8 cellular contexts compared by ENCODE assay signal in genomic region chr16:46830417-46830901, GRCh38.
DNase-seq lines count a peak whose midpoint lies in the region; ATAC-seq and TF ChIP-seq lines count a peak whose summit lies in the region.

No MANE protein-coding gene starts in this region.

- H3K36me3 Mint-ChIP-seq in nephron (ENCODE audit: low read depth), result no peaks in the 10 kb centered on the region

- H3K36me3 ChIP-seq in HUES48 (ENCODE audit: control insufficient read depth, insufficient read depth, low read length) (no peaks in the 10 kb centered on the region), tibial artery (no peaks in the 10 kb centered on the region)

- H3K27me3 ChIP-seq in HUES48 (ENCODE audit: control insufficient read depth, insufficient read depth, low read length) (no peaks in the 10 kb centered on the region), tibial artery (no peaks in the 10 kb centered on the region)

- H3K4me1 ChIP-seq in HUES48 (ENCODE audit: control insufficient read depth, insufficient read depth, low read length), result peaks cover 26% of the 10 kb centered on the region
- peaks cover 0 to 14% (median 5%) of the 10 kb centered on the region in 4 donors for H3K4me1 ChIP-seq in tibial artery

- H3K9me3 ChIP-seq in HUES48 (ENCODE audit: control insufficient read depth, insufficient read depth, low read length) (no peaks in the 10 kb centered on the region), tibial artery (no peaks in the 10 kb centered on the region)

- H3K27ac ChIP-seq in C4-2B (peak overlapping the region; percentile 90), HUES48 (ENCODE audit: low read depth, low read length) (peak overlapping the region; percentile 96), tibial artery (peak overlapping the region; percentile 86 to 87)

- peak overlapping the region; percentile 95 to 99 (median 99) for H3K27ac Mint-ChIP-seq in nephron

- H3K4me3 Mint-ChIP-seq in nephron, result peak overlapping the region; percentile 91 to 99 (median 98)

- no peaks in the 10 kb centered on the region for H3K9me3 Mint-ChIP-seq in nephron

- ATAC-seq in GM19463 (IDR thresholded peaks at IDR 0.05; ENCODE audit: unreplicated experiment), result peak; percentile 15

- peaks cover 22% of the 10 kb centered on the region for H3K4me1 Mint-ChIP-seq in nephron

- DNase-seq in activated CD4-positive, alpha-beta T cell treated with anti-CD3 and anti-CD28 coated beads, Interleukin-2, amount 50 U/mL, for 48 hours, result peak; percentile 28 to 30
- DNase-seq in epithelial cell of esophagus (ENCODE audit: low read depth), result peak; percentile 14
- no peak for DNase-seq in tibial artery
- no peak for DNase-seq in SIG-M5 treated with dmso at 0.1 percent for 504 hours (lab: John Stamatoyannopoulos, UW; ENCODE audit: unreplicated experiment)

- H3K27me3 Mint-ChIP-seq in nephron (ENCODE audit: low read depth), result peaks cover 8% of the 10 kb centered on the region

- H3K9ac ChIP-seq in HUES48 (ENCODE audit: low read depth, low read length), result peak overlapping the region; percentile 89

- intact Hi-C loops in tibial artery (cut with DNase I; ENCODE audit: low total_unique reads), result loop anchor here (5.0 kb wide), 1 partner anchor 143 kb away; the partner anchor contains the start of genes ORC6 and VPS35

- H3K4me3 ChIP-seq in HUES48 (ENCODE audit: low read depth, low read length), result peak overlapping the region; percentile 90
- peak overlapping the region; percentile 77 for H3K4me3 ChIP-seq in epithelial cell of esophagus (ENCODE audit: low read length)
- H3K4me3 ChIP-seq in tibial artery, result peak overlapping the region; percentile 69 to 90

- TF ChIP-seq CTCF in C4-2B (conservative IDR thresholded peaks at IDR 0.05) (no peak), epithelial cell of esophagus (IDR thresholded peaks at IDR 0.05; ENCODE audit: insufficient read depth, low read depth, low read length, missing control alignments) (no peak), nephron (IDR thresholded peaks at IDR 0.05; ENCODE audit: unreplicated experiment in 3 of 3) (no peak), tibial artery (IDR thresholded peaks at IDR 0.05) (no peak)

Comparison
In these comparisons a context has a peak if more than half of its experiments do, and no peak if none do; other contexts are left out.
1. DNase-seq: peak in activated CD4-positive, alpha-beta T cell treated with anti-CD3 and anti-CD28 coated beads, Interleukin-2, amount 50 U/mL, for 48 hours (2 of 2) and epithelial cell of esophagus (single experiment); none in tibial artery (0 of 2) and SIG-M5 treated with dmso at 0.1 percent for 504 hours (single experiment).
2. Peak in every context shown above with its lines, with median percentiles within 50 percentile points of each other: H3K27ac ChIP-seq and H3K4me3 ChIP-seq.